8 cellular contexts compared by ENCODE assay signal in the genomic region with DNA sequence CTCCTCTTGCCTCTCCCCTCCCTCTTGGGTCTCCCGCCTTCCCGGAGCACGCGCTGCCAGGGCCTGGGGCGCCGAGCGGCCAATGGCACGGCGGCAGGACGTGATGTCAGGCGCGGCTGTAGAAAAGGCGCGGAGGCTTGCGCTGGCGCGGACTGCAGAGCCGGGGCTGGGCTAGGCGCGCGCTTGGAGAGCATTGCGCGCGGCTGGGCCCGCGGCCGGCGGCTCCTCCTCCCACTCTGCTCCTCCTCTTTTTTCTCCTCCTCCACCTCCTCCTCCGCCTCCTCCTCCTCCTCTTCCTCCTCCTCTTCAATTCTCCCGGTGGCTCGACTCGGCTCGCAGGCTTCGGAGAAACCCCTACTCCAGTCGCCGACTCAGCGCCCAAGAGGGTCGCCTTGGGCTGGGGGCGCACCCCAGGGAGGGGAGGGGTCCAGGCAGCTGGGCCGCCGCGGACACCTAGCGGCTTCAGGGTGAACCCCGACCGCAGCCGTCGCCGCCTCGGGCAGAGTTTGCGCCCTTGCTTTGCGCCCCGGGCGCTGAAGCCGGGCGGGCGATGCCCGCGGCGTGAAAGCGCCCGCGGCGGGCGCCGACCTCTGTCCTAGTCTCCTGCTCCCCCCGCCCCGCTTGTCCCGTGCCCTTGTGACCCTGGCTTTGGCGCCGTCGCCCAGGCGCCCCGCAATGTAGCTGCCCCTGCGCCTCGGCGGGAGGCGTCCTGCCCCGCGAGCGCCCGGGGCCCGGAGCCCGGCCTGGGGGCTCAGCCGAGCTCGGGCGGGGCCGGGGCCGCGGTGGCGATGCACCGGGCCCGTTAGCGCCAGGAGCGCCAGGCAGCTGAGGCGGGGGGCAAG. TPM values are rescaled to one million over a fixed set of nuclear protein-coding genes. Genes with fewer than 3 reads are reported as not detected.
DNase-seq lines count a peak whose midpoint lies in the region; ATAC-seq and TF ChIP-seq lines count a peak whose summit lies in the region.

A gene with protein sequence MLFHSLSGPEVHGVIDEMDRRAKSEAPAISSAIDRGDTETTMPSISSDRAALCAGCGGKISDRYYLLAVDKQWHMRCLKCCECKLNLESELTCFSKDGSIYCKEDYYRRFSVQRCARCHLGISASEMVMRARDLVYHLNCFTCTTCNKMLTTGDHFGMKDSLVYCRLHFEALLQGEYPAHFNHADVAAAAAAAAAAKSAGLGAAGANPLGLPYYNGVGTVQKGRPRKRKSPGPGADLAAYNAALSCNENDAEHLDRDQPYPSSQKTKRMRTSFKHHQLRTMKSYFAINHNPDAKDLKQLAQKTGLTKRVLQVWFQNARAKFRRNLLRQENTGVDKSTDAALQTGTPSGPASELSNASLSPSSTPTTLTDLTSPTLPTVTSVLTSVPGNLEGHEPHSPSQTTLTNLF (plus strand): TSS at position 309 of the 842 bp plus-strand sequence. CDS start 581 bp downstream, outside the sequence.

- H3K4me1 ChIP-seq in mucosa of rectum (ENCODE audit: control insufficient read depth in 2 of 2, insufficient read depth in 2 of 2, low read length in 2 of 2) (peaks cover 8 to 26% of the 10 kb centered on the region in 2 donors), transverse colon (peaks cover 12 to 60% (median 47%) of the 10 kb centered on the region in 4 donors)

- peak; percentile 70 for DNase-seq in activated CD4-positive, alpha-beta memory T cell treated with anti-CD3 and anti-CD28 coated beads for 36 hours
- DNase-seq in activated CD4-positive, alpha-beta memory T cell treated with anti-CD3 and anti-CD28 coated beads, Interleukin-2, amount 10 ng/mL, durations not matched to agents 7 days and 5 days = no peak
- DNase-seq in Kasumi-1 (lab: John Stamatoyannopoulos, UW) (peak; percentile 40 to 54), RWPE1 (ENCODE audit: low spot score) (peak; percentile 79), endothelial cell (ENCODE audit: low spot score) (peak; percentile 72), transverse colon (peak; percentile 27)

- H3K4me1 Mint-ChIP-seq in activated CD4-positive, alpha-beta memory T cell treated with anti-CD3 and anti-CD28 coated beads for 36 hours (ENCODE audit: low read depth) = peaks cover 43% of the 10 kb centered on the region
- H3K4me1 Mint-ChIP-seq in activated CD4-positive, alpha-beta memory T cell treated with anti-CD3 and anti-CD28 coated beads, Interleukin-2, amount 10 ng/mL, durations not matched to agents 7 days and 5 days = peaks cover 18% of the 10 kb centered on the region
- peaks cover 26% of the 10 kb centered on the region for H3K4me1 Mint-ChIP-seq in endothelial cell (ENCODE audit: unreplicated experiment)

- TF ChIP-seq EP300 in transverse colon (IDR thresholded peaks at IDR 0.05; ENCODE audit: low read depth) = no peak

- intact Hi-C loops in activated CD4-positive, alpha-beta memory T cell treated with anti-CD3 and anti-CD28 coated beads for 36 hours (cut with micrococcal nuclease) = loop anchor here (2.0 kb wide), 1 partner anchor 15 kb away; no protein-coding TSS in a partner anchor
- intact Hi-C loops in transverse colon (cut with DNase I; ENCODE audit: low total_unique reads) = no loop called here

- in situ Hi-C loops in transverse colon (cut with MboI; ENCODE audit: low pct_ligation_motif_present in 1 of 4, low pct_unique_long_range_greater_than_20kb in 1 of 4, low sequenced_read_pairs in 3 of 4) = no loop called here

- ATAC-seq in GM21619 (IDR thresholded peaks at IDR 0.05; ENCODE audit: unreplicated experiment) = no peak

- H3K4me3 ChIP-seq in mucosa of rectum (ENCODE audit: low read length in 2 of 2) (peak within 1 kb of the TSS; percentile 13 to 18), transverse colon (peak within 1 kb of the TSS in 2 of 4 donors; percentile 11 to 39)

- no peaks in the 10 kb centered on the region for H3K9me3 Mint-ChIP-seq in activated CD4-positive, alpha-beta memory T cell treated with anti-CD3 and anti-CD28 coated beads for 36 hours
- no peaks in the 10 kb centered on the region for H3K9me3 Mint-ChIP-seq in activated CD4-positive, alpha-beta memory T cell treated with anti-CD3 and anti-CD28 coated beads, Interleukin-2, amount 10 ng/mL, durations not matched to agents 7 days and 5 days
- no peaks in the 10 kb centered on the region for H3K9me3 Mint-ChIP-seq in endothelial cell (ENCODE audit: unreplicated experiment)

- 4% methylated on average over 55 of the region's 95 CpGs; no CpG with 5 or more reads in 1 of the 2 donors for WGBS in transverse colon (ENCODE audit: low coverage in 1 of 2), 2 donors

- CTCF ChIA-PET in activated CD4-positive, alpha-beta memory T cell treated with anti-CD3 and anti-CD28 coated beads for 36 hours (lab: Charles Lee) = interaction anchor here (1.2 kb wide), 1 partner anchor 29 kb away, joined by 3 read pairs; no protein-coding TSS in a partner anchor
- CTCF ChIA-PET in activated CD4-positive, alpha-beta memory T cell treated with anti-CD3 and anti-CD28 coated beads, Interleukin-2, amount 10 ng/mL, durations not matched to agents 7 days and 5 days (lab: Charles Lee) = no interaction called here
- CTCF ChIA-PET in RWPE1 (lab: Yijun Ruan, JAX) = no interaction called here

- peaks cover 74 to 85% of the 10 kb centered on the region in 2 donors for H3K27me3 ChIP-seq in mucosa of rectum (ENCODE audit: control insufficient read depth in 2 of 2, insufficient read depth in 2 of 2, low read length in 2 of 2)
- peaks cover 100% of the 10 kb centered on the region for H3K27me3 ChIP-seq in transverse colon

- H3K4me3 Mint-ChIP-seq in activated CD4-positive, alpha-beta memory T cell treated with anti-CD3 and anti-CD28 coated beads for 36 hours = no peak within 1 kb of the TSS
- no peak within 1 kb of the TSS for H3K4me3 Mint-ChIP-seq in activated CD4-positive, alpha-beta memory T cell treated with anti-CD3 and anti-CD28 coated beads, Interleukin-2, amount 10 ng/mL, durations not matched to agents 7 days and 5 days
- H3K4me3 Mint-ChIP-seq in endothelial cell (ENCODE audit: unreplicated experiment) = peak within 1 kb of the TSS; percentile 10

- no peaks in the 10 kb centered on the region for H3K36me3 Mint-ChIP-seq in activated CD4-positive, alpha-beta memory T cell treated with anti-CD3 and anti-CD28 coated beads for 36 hours
- H3K36me3 Mint-ChIP-seq in activated CD4-positive, alpha-beta memory T cell treated with anti-CD3 and anti-CD28 coated beads, Interleukin-2, amount 10 ng/mL, durations not matched to agents 7 days and 5 days (ENCODE audit: low read depth) = peaks cover 15% of the 10 kb centered on the region
- peaks cover 12% of the 10 kb centered on the region for H3K36me3 Mint-ChIP-seq in endothelial cell (ENCODE audit: low read depth, unreplicated experiment)

- no peak for TF ChIP-seq CTCF in RWPE1 (conservative IDR thresholded peaks at IDR 0.05; ENCODE audit: low read depth)
- TF ChIP-seq CTCF in endothelial cell (IDR thresholded peaks at IDR 0.05; ENCODE audit: unreplicated experiment) = no peak
- TF ChIP-seq CTCF in transverse colon (IDR thresholded peaks at IDR 0.05) = no peak

- H3K36me3 ChIP-seq in mucosa of rectum (ENCODE audit: control insufficient read depth in 2 of 2, insufficient read depth in 2 of 2, low read length in 2 of 2) = no peaks in the 10 kb centered on the region
- H3K36me3 ChIP-seq in transverse colon = no peaks in the 10 kb centered on the region

- no peak within 1 kb of the TSS for H3K9ac ChIP-seq in mucosa of rectum (ENCODE audit: low read depth in 1 of 2, low read length in 2 of 2)

- no peak for TF ChIP-seq POLR2A in transverse colon (IDR thresholded peaks at IDR 0.05)

- H3K27ac Mint-ChIP-seq in activated CD4-positive, alpha-beta memory T cell treated with anti-CD3 and anti-CD28 coated beads for 36 hours = no peak within 1 kb of the TSS
- H3K27ac Mint-ChIP-seq in activated CD4-positive, alpha-beta memory T cell treated with anti-CD3 and anti-CD28 coated beads, Interleukin-2, amount 10 ng/mL, durations not matched to agents 7 days and 5 days = no peak within 1 kb of the TSS
- peak within 1 kb of the TSS; percentile 48 for H3K27ac Mint-ChIP-seq in endothelial cell (ENCODE audit: unreplicated experiment)

- POLR2A ChIA-PET in activated CD4-positive, alpha-beta memory T cell treated with anti-CD3 and anti-CD28 coated beads for 36 hours (lab: Charles Lee) = no interaction called here
- POLR2A ChIA-PET in activated CD4-positive, alpha-beta memory T cell treated with anti-CD3 and anti-CD28 coated beads, Interleukin-2, amount 10 ng/mL, durations not matched to agents 7 days and 5 days (lab: Charles Lee) = no interaction called here
- POLR2A ChIA-PET in RWPE1 (lab: Yijun Ruan, JAX; ENCODE audit: low non-redundant PET) = no interaction called here

- no peaks in the 10 kb centered on the region for H3K9me3 ChIP-seq in mucosa of rectum (ENCODE audit: control insufficient read depth in 2 of 2, low read length in 2 of 2)
- H3K9me3 ChIP-seq in transverse colon = no peaks in the 10 kb centered on the region

- peaks cover 69% of the 10 kb centered on the region for H3K27me3 Mint-ChIP-seq in activated CD4-positive, alpha-beta memory T cell treated with anti-CD3 and anti-CD28 coated beads for 36 hours
- peaks cover 74% of the 10 kb centered on the region for H3K27me3 Mint-ChIP-seq in activated CD4-positive, alpha-beta memory T cell treated with anti-CD3 and anti-CD28 coated beads, Interleukin-2, amount 10 ng/mL, durations not matched to agents 7 days and 5 days
- peaks cover 51% of the 10 kb centered on the region for H3K27me3 Mint-ChIP-seq in endothelial cell (ENCODE audit: unreplicated experiment)

- no peak within 1 kb of the TSS for H3K27ac ChIP-seq in RWPE1
- no peak within 1 kb of the TSS for H3K27ac ChIP-seq in mucosa of rectum (ENCODE audit: low read depth in 2 of 2, low read length in 2 of 2)
- no peak within 1 kb of the TSS for H3K27ac ChIP-seq in transverse colon

RNA-seq across cellular contexts. Expression of the gene that starts here (rescaled TPM):
- not detected for total RNA-seq in activated CD4-positive, alpha-beta memory T cell treated with anti-CD3 and anti-CD28 coated beads for 36 hours
- total RNA-seq in activated CD4-positive, alpha-beta memory T cell treated with anti-CD3 and anti-CD28 coated beads, Interleukin-2, amount 10 ng/mL, durations not matched to agents 7 days and 5 days = not detected
- total RNA-seq in endothelial cell (ENCODE audit: unreplicated experiment) (not detected), transverse colon (not detected)

Comparison
In these comparisons a context has a peak if more than half of its experiments do, and no peak if none do; other contexts are left out.
1. Peak in DNase-seq in activated CD4-positive, alpha-beta memory T cell treated with anti-CD3 and anti-CD28 coated beads for 36 hours; RNA of the gene not detected or under 1 TPM.
2. Peak in DNase-seq in endothelial cell; RNA of the gene not detected or under 1 TPM.
3. Peak in DNase-seq in transverse colon; RNA of the gene not detected or under 1 TPM.